14 cellular contexts compared by ENCODE assay signal in the genomic region with DNA sequence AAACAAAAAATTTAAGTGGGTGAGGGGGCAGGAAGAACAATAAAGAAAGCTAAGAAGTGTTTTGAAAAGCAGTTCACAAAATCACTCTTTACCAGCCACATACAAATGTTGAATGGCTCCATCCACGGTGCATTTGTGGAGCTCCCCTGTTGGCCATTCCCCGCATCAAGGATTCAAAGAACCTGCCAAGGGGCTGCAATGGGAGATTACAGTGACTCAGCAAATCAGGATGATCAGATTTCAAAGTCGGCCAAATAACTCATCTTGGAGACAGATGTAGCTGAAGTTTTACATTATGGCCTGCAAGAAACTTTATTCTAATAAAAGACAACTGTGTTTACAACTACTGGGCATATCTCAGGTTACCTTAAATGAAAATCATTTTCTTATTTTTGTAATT. TPM values are rescaled to one million over a fixed set of nuclear protein-coding genes. Genes with fewer than 3 reads are reported as not detected.
A peak's percentile ranks its signal among the peaks of the same experiment; 100 is the strongest.
DNase-seq lines count a peak whose midpoint lies in the region; FAIRE-seq and TF ChIP-seq lines count a peak whose summit lies in the region.
"Had no signal": no experiment of that assay in that cellular context is flagged by ENCODE, and none has a peak within 500 bp of the region (broad histone marks: within the 10 kb centered on the region; RNA-seq: fewer than 3 reads in every experiment).

No MANE protein-coding gene starts in this region.

- no peak overlapping the region for H3K4me3 ChIP-seq in GM23248
- H3K4me3 ChIP-seq in astrocyte of the cerebellum (ENCODE audit: low read depth, low read length): no peak overlapping the region

- H3K4me3 Mint-ChIP-seq in neural crest cell (no peak overlapping the region), chondrocyte (ENCODE audit: unreplicated experiment) (no peak overlapping the region)
- H3K4me3 Mint-ChIP-seq: mesothelial cell of epicardium had no signal

- H3K4me2 ChIP-seq in GM23248 (ENCODE audit: unreplicated experiment): no peak overlapping the region

- H3K27ac ChIP-seq in GM23248: no peak overlapping the region
- H3K27ac ChIP-seq: HL-60 had no signal

- H3K27me3 Mint-ChIP-seq in neural crest cell (ENCODE audit: low read depth): no peaks in the 10 kb centered on the region
- H3K27me3 Mint-ChIP-seq in chondrocyte (ENCODE audit: low read depth): no peaks in the 10 kb centered on the region

- no peak overlapping the region for H2AFZ ChIP-seq in GM23248

- in situ Hi-C loops in GM23248 (cut with MboI) (no loop called here), astrocyte of the cerebellum (cut with HindIII; ENCODE audit: low sequenced_read_pairs) (no loop called here)

- H3K36me3 ChIP-seq in GM23248 (ENCODE audit: low read depth): no peaks in the 10 kb centered on the region

- H3K4me1 Mint-ChIP-seq in neural crest cell (peaks cover 19% of the 10 kb centered on the region), chondrocyte (ENCODE audit: low read depth) (peaks cover 36% of the 10 kb centered on the region)

- WGBS in GM23248 (ENCODE audit: low coverage in 1 of 2, low lambda C conversion rate in 2 of 2, missing lambda C conversion rate in 2 of 2), 2 experiments: 21 to 31% methylated on average over 3 of the region's 3 CpGs

- H3K36me3 Mint-ChIP-seq in neural crest cell (ENCODE audit: low read depth): no peaks in the 10 kb centered on the region
- no peaks in the 10 kb centered on the region for H3K36me3 Mint-ChIP-seq in chondrocyte (ENCODE audit: low read depth)
- H3K36me3 Mint-ChIP-seq: mesothelial cell of epicardium had no signal

- H3K9me3 ChIP-seq in GM23248 (ENCODE audit: low read depth): no peaks in the 10 kb centered on the region

- H3K9me3 Mint-ChIP-seq in neural crest cell (peaks cover 7% of the 10 kb centered on the region), chondrocyte (ENCODE audit: low read depth) (no peaks in the 10 kb centered on the region)
- H3K9me3 Mint-ChIP-seq: mesothelial cell of epicardium had no signal

- H3K9ac ChIP-seq in GM23248: no peak overlapping the region

- DNase-seq in GM23248 (peak; percentile 4), NCI-H446 treated with DMSO at 0.1 percent for 48 hours (lab: John Stamatoyannopoulos, UW) (peak; percentile 7), astrocyte of the cerebellum (ENCODE audit: low read depth) (peak; percentile 13), neural crest cell (ENCODE audit: low read depth, low spot score) (peak; percentile 3), GF-D8 (lab: John Stamatoyannopoulos, UW) (no peak), chondrocyte (ENCODE audit: low spot score) (no peak), RCC 7860 (ENCODE audit: low spot score) (no peak), HPDE6-E6E7 (ENCODE audit: extremely low spot score) (no peak)
- DNase-seq: activated CD4-positive, alpha-beta T cell treated with anti-CD3 and anti-CD28 coated beads, Interleukin-2, amount 50 U/mL, for 48 hours; activated gamma-delta T cell treated with Interleukin-2 at 50 U/mL for 16 hours; T-helper 1 cell had no signal

- H3K4me1 ChIP-seq in GM23248 (ENCODE audit: insufficient read depth): 0 out of 2 replicates have a peak, but pooled peaks cover 5% of the 10 kb centered on the region

- H3K27me3 ChIP-seq in GM23248 (replicated peaks; ENCODE audit: insufficient read depth): no peaks in the 10 kb centered on the region

- H3K27ac Mint-ChIP-seq in neural crest cell (ENCODE audit: unreplicated experiment): peak overlapping the region; percentile 91
- no peak overlapping the region for H3K27ac Mint-ChIP-seq in chondrocyte (ENCODE audit: unreplicated experiment)
- H3K27ac Mint-ChIP-seq: mesothelial cell of epicardium, progenitor cell of endocrine pancreas had no signal

- H3K9me2 ChIP-seq in GM23248 (ENCODE audit: insufficient read depth): no peaks in the 10 kb centered on the region

- FAIRE-seq in RCC 7860 (lab: Jason Lieb, UNC): no peak

- TF ChIP-seq CTCF in astrocyte of the cerebellum (IDR thresholded peaks at IDR 0.05; ENCODE audit: low read depth, low read length, missing control alignments) (no peak), neural crest cell (conservative IDR thresholded peaks at IDR 0.05) (no peak), chondrocyte (IDR thresholded peaks at IDR 0.05) (no peak)

- no peaks in the 10 kb centered on the region for H3K79me2 ChIP-seq in GM23248 (ENCODE audit: insufficient read depth)

- no peaks in the 10 kb centered on the region for H4K20me1 ChIP-seq in GM23248 (ENCODE audit: insufficient read depth)

- H3F3A ChIP-seq in GM23248 (ENCODE audit: insufficient read depth): no peaks in the 10 kb centered on the region

RNA-seq across cellular contexts. Expression of a gene that starts 26.9 kb away (rescaled TPM):
- 0.11 TPM in 1 of 2 replicates, not detected in the other for total RNA-seq in GM23248 (2014; rRNA removed; shearing (Covaris generic))
- 0.18 and 0.70 TPM in 2 replicates for polyA plus RNA-seq in GM23248 (2016; fragmentation: Nextera tagmentation; extraction: Ambion mirVana)
- total RNA-seq in neural crest cell (not detected in 2 replicates), chondrocyte (1.2 to 6.8 TPM (median 1.4 TPM) in 3 replicates)
- total RNA-seq: mesothelial cell of epicardium had no signal

RNA-seq across cellular contexts. Expression of a gene that starts 27.4 kb away (rescaled TPM):
- 0.76 and 1.0 TPM in 2 replicates for total RNA-seq in GM23248 (2014; rRNA removed; shearing (Covaris generic))
- 0.36 and 0.66 TPM in 2 replicates for polyA plus RNA-seq in GM23248 (2016; fragmentation: Nextera tagmentation; extraction: Ambion mirVana)
- total RNA-seq in neural crest cell: 0.16 and 0.19 TPM in 2 replicates
- 6.3 to 18.4 TPM (median 7.3 TPM) in 3 replicates for total RNA-seq in chondrocyte

Comparison
In these comparisons a context has a peak if more than half of its experiments do, and no peak if none do; other contexts are left out.
1. DNase-seq: peak in GM23248 (single experiment), NCI-H446 treated with DMSO at 0.1 percent for 48 hours (single experiment), astrocyte of the cerebellum (single experiment) and neural crest cell (single experiment); none in GF-D8 (single experiment), chondrocyte (single experiment), RCC 7860 (single experiment) and HPDE6-E6E7 (single experiment).